7 cellular contexts compared by ENCODE assay signal in the genomic region with DNA sequence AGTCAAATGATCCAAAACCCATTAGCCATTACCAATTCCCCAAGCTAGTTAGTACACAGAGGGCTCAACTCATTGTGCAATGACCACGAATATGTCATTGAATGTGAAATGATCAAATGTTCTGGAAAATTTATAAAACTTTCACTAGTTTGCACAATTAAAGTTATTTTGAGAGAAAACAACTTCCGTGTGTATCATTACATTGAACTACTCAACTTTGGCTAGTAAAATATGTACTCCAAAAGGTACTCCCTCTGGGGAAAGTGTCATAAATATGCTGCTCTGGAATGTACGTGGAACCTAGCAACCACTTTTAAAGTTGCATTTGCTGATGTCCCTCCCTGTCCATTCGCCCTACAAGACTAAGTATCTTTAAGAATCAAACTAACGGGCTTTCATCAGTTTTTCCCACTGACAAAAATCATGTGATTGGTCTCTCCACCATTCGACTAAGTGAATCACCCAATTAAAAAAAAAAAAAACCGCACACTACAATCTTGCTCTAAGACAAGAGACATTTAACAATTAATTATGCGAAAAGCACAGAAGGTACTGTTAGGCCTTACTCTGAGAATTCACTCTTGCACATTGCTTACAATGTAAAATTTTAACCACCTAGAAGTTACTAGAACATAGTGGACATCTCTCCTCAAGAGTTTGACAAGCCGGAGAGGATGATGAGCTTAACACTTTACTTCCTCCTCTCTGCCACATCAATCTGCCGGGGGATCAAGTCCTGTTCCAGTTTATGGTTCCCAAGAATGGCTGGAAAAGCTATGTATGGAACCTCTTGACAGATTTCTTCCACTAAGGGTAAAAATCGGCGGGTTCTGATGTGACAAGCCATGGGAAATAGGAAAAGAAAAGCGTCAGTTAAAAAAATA.
A peak's percentile ranks its signal among the peaks of the same experiment; 100 is the strongest.
DNase-seq lines count a peak whose midpoint lies in the region; FAIRE-seq and TF ChIP-seq lines count a peak whose summit lies in the region.

No MANE protein-coding gene starts in this region.

- no peak for TF ChIP-seq POLR2A in erythroblast (IDR thresholded peaks at IDR 0.05; ENCODE audit: low read length)

- FAIRE-seq in GM19239 (lab: Jason Lieb, UNC), result peak; percentile 68

- no peak for TF ChIP-seq CTCF in parathyroid adenoma (IDR thresholded peaks at IDR 0.05)

- no peak for DNase-seq in GM19239 (ENCODE audit: insufficient read length, low spot score)
- peak; percentile 10 for DNase-seq in RPMI8226
- peak; percentile 12 to 30 for DNase-seq in erythroblast (lab: John Stamatoyannopoulos, UW)
- DNase-seq in NCI-H2081 (lab: John Stamatoyannopoulos, UW), result no peak
- no peak for DNase-seq in stimulated activated CD4-positive, alpha-beta T cell treated with anti-CD3 and anti-CD28 coated beads, Interleukin-4, amount 100 ng/mL, for 24 hours
- DNase-seq in OCI-M2 (lab: John Stamatoyannopoulos, UW; ENCODE audit: unreplicated experiment), result no peak

- H3K79me2 ChIP-seq in parathyroid adenoma, result peaks cover 26% of the 10 kb centered on the region

- no peaks in the 10 kb centered on the region for H3K36me3 ChIP-seq in parathyroid adenoma (ENCODE audit: control insufficient read depth, insufficient read depth, low read length)

- peak overlapping the region; percentile 99 for H2AFZ ChIP-seq in parathyroid adenoma

- H3K27me3 ChIP-seq in parathyroid adenoma (ENCODE audit: control insufficient read depth, insufficient read depth, low read length), result no peaks in the 10 kb centered on the region

- H3K4me1 ChIP-seq in parathyroid adenoma, result peaks cover 2% of the 10 kb centered on the region

- H3K27ac ChIP-seq in parathyroid adenoma, result peak overlapping the region; percentile 91

- H3K9ac ChIP-seq in parathyroid adenoma, result peak overlapping the region; percentile 53

- H3K4me3 ChIP-seq in parathyroid adenoma (ENCODE audit: low read depth, low read length), result peak overlapping the region; percentile 93

- H3K4me2 ChIP-seq in parathyroid adenoma (ENCODE audit: low read length), result peak overlapping the region; percentile 95

- H3K9me3 ChIP-seq in parathyroid adenoma (ENCODE audit: control insufficient read depth, low read length), result no peaks in the 10 kb centered on the region

Comparison
In these comparisons a context has a peak if more than half of its experiments do, and no peak if none do; other contexts are left out.
1. DNase-seq: peak in RPMI8226 (single experiment) and erythroblast (2 of 2); none in GM19239 (single experiment), NCI-H2081 (0 of 2), stimulated activated CD4-positive, alpha-beta T cell treated with anti-CD3 and anti-CD28 coated beads, Interleukin-4, amount 100 ng/mL, for 24 hours (single experiment) and OCI-M2 (single experiment).